Comparison of ENCODE assay signal across 35 cellular contexts in genomic region chr2:70769450-70769849, GRCh38. TPM values are rescaled to one million over a fixed set of nuclear protein-coding genes. Genes with fewer than 3 reads are reported as not detected.
A peak's percentile ranks its signal among the peaks of the same experiment; 100 is the strongest.
DNase-seq lines count a peak whose midpoint lies in the region; ATAC-seq lines count a peak whose summit lies in the region.
"Had no signal": no experiment of that assay in that cellular context is flagged by ENCODE, and none has a peak within 500 bp of the region (broad histone marks: within the 10 kb centered on the region; RNA-seq: fewer than 3 reads in every experiment).

No MANE protein-coding gene starts in this region.

- no peak for ATAC-seq in activated T-cell treated with anti-CD3 and anti-CD28 coated beads, Interleukin-2, amount 50 U/mL, for 72 hours (replicated peaks in 1 of 2)
- ATAC-seq in activated naive CD8-positive, alpha-beta T cell treated with anti-CD3 and anti-CD28 coated beads, Interleukin-2, amount 50 U/mL, for 24 hours, result no peak
- no peak for ATAC-seq in naive thymus-derived CD4-positive, alpha-beta T cell
- ATAC-seq: activated CD4-positive, CD25-positive, alpha-beta regulatory T cell treated with anti-CD3 and anti-CD28 coated beads, Interleukin-2, amount 50 U/mL, for 24 hours; esophagus mucosa; K562; left ventricle myocardium superior; stimulated activated naive B cell treated with anti-CD40 and anti-IgM and Interleukin-4, amounts not matched to agents 10 μg/mL and 1 μg/mL and 100 μg/mL, for 72 hours had no signal

- no peak overlapping the region for H3K27ac Mint-ChIP-seq in activated T-cell treated with anti-CD3 and anti-CD28 coated beads, Interleukin-2, amount 50 U/mL, for 72 hours
- peak overlapping the region; percentile 28 for H3K27ac Mint-ChIP-seq in activated naive CD8-positive, alpha-beta T cell treated with anti-CD3 and anti-CD28 coated beads, Interleukin-2, amount 50 U/mL, for 24 hours
- peak overlapping the region in 3 of 9 donors; percentile 20 to 51 (median 35) for H3K27ac Mint-ChIP-seq in naive thymus-derived CD4-positive, alpha-beta T cell
- no peak overlapping the region for H3K27ac Mint-ChIP-seq in T-helper 2 cell treated with Interferon-gamma antibody and Interleukin-4, amounts not matched to agents 5 μg/mL and 100 μg/mL, for 36 hours
- H3K27ac Mint-ChIP-seq: activated CD4-positive, alpha-beta memory T cell treated with anti-CD3 and anti-CD28 coated beads for 36 hours had no signal

- H3K4me3 Mint-ChIP-seq in activated T-cell treated with anti-CD3 and anti-CD28 coated beads, Interleukin-2, amount 50 U/mL, for 72 hours, result peak overlapping the region; percentile 75 to 83
- no peak overlapping the region for H3K4me3 Mint-ChIP-seq in activated naive CD8-positive, alpha-beta T cell treated with anti-CD3 and anti-CD28 coated beads, Interleukin-2, amount 50 U/mL, for 24 hours
- H3K4me3 Mint-ChIP-seq in naive thymus-derived CD4-positive, alpha-beta T cell, result peak overlapping the region in 9 of 10 donors; percentile 3 to 96 (median 85)
- no peak overlapping the region for H3K4me3 Mint-ChIP-seq in T-helper 2 cell treated with Interferon-gamma antibody and Interleukin-4, amounts not matched to agents 5 μg/mL and 100 μg/mL, for 36 hours

- H3K36me3 ChIP-seq in naive thymus-derived CD4-positive, alpha-beta T cell (ENCODE audit: control insufficient read depth in 2 of 3, insufficient read depth in 3 of 3, low read length in 3 of 3), result no peaks in the 10 kb centered on the region
- H3K36me3 ChIP-seq: BE2C, upper lobe of left lung had no signal

- peaks cover 5 to 7% of the 10 kb centered on the region in 2 donors for H3K4me1 ChIP-seq in naive thymus-derived CD4-positive, alpha-beta T cell (ENCODE audit: control insufficient read depth in 2 of 2, insufficient read depth in 2 of 2, low read length in 2 of 2)
- H3K4me1 ChIP-seq: BE2C had no signal

- CTCF ChIA-PET in naive thymus-derived CD4-positive, alpha-beta T cell (lab: Charles Lee), result interaction anchor here (0.6 to 3.0 kb wide), 5 partner anchors 9 to 152 kb away, joined by 3 to 26 read pairs (median 3); no protein-coding TSS in a partner anchor

- peaks cover 49% of the 10 kb centered on the region for H3K27me3 Mint-ChIP-seq in activated T-cell treated with anti-CD3 and anti-CD28 coated beads, Interleukin-2, amount 50 U/mL, for 72 hours (ENCODE audit: low read depth)
- peaks cover 43% of the 10 kb centered on the region for H3K27me3 Mint-ChIP-seq in activated naive CD8-positive, alpha-beta T cell treated with anti-CD3 and anti-CD28 coated beads, Interleukin-2, amount 50 U/mL, for 24 hours
- peaks cover 11 to 75% (median 33%) of the 10 kb centered on the region in 5 donors for H3K27me3 Mint-ChIP-seq in naive thymus-derived CD4-positive, alpha-beta T cell
- H3K27me3 Mint-ChIP-seq in T-helper 2 cell treated with Interferon-gamma antibody and Interleukin-4, amounts not matched to agents 5 μg/mL and 100 μg/mL, for 36 hours (ENCODE audit: low read depth), result peaks cover 63% of the 10 kb centered on the region

- peaks cover 14% of the 10 kb centered on the region for H3K4me1 Mint-ChIP-seq in activated T-cell treated with anti-CD3 and anti-CD28 coated beads, Interleukin-2, amount 50 U/mL, for 72 hours (ENCODE audit: low read depth)
- peaks cover 13% of the 10 kb centered on the region for H3K4me1 Mint-ChIP-seq in activated naive CD8-positive, alpha-beta T cell treated with anti-CD3 and anti-CD28 coated beads, Interleukin-2, amount 50 U/mL, for 24 hours
- peaks cover 14 to 30% (median 20%) of the 10 kb centered on the region in 7 donors for H3K4me1 Mint-ChIP-seq in naive thymus-derived CD4-positive, alpha-beta T cell
- peaks cover 14% of the 10 kb centered on the region for H3K4me1 Mint-ChIP-seq in T-helper 2 cell treated with Interferon-gamma antibody and Interleukin-4, amounts not matched to agents 5 μg/mL and 100 μg/mL, for 36 hours (ENCODE audit: low read depth)

- H3K36me3 Mint-ChIP-seq in activated T-cell treated with anti-CD3 and anti-CD28 coated beads, Interleukin-2, amount 50 U/mL, for 72 hours (ENCODE audit: insufficient read depth in 2 of 2), result peaks cover 1 to 5% of the 10 kb centered on the region in 2 donors
- no peaks in the 10 kb centered on the region for H3K36me3 Mint-ChIP-seq in activated naive CD8-positive, alpha-beta T cell treated with anti-CD3 and anti-CD28 coated beads, Interleukin-2, amount 50 U/mL, for 24 hours (ENCODE audit: low read depth)
- H3K36me3 Mint-ChIP-seq in naive thymus-derived CD4-positive, alpha-beta T cell, result peaks cover 0 to 5% (median 3%) of the 10 kb centered on the region in 5 donors
- no peaks in the 10 kb centered on the region for H3K36me3 Mint-ChIP-seq in T-helper 2 cell treated with Interferon-gamma antibody and Interleukin-4, amounts not matched to agents 5 μg/mL and 100 μg/mL, for 36 hours (ENCODE audit: low read depth)

- H3K4me3 ChIP-seq in naive thymus-derived CD4-positive, alpha-beta T cell (ENCODE audit: low read length), result no peak overlapping the region
- H3K4me3 ChIP-seq: K562, upper lobe of left lung had no signal

- H3K27me3 ChIP-seq in naive thymus-derived CD4-positive, alpha-beta T cell (ENCODE audit: control insufficient read depth in 2 of 2, insufficient read depth in 2 of 2, low read length in 2 of 2), result peaks cover 0 to 3% of the 10 kb centered on the region in 2 donors
- H3K27me3 ChIP-seq: BE2C had no signal

- no peaks in the 10 kb centered on the region for H3K9me3 ChIP-seq in naive thymus-derived CD4-positive, alpha-beta T cell (ENCODE audit: control insufficient read depth in 2 of 3, low read length in 3 of 3)
- H3K9me3 ChIP-seq: BE2C, upper lobe of left lung had no signal

- peaks cover 3 to 4% of the 10 kb centered on the region in 2 donors for H3K9me3 Mint-ChIP-seq in activated T-cell treated with anti-CD3 and anti-CD28 coated beads, Interleukin-2, amount 50 U/mL, for 72 hours
- H3K9me3 Mint-ChIP-seq in activated naive CD8-positive, alpha-beta T cell treated with anti-CD3 and anti-CD28 coated beads, Interleukin-2, amount 50 U/mL, for 24 hours, result no peaks in the 10 kb centered on the region
- peaks cover 0 to 3% (median 0%) of the 10 kb centered on the region in 11 donors for H3K9me3 Mint-ChIP-seq in naive thymus-derived CD4-positive, alpha-beta T cell
- no peaks in the 10 kb centered on the region for H3K9me3 Mint-ChIP-seq in T-helper 2 cell treated with Interferon-gamma antibody and Interleukin-4, amounts not matched to agents 5 μg/mL and 100 μg/mL, for 36 hours
- H3K9me3 Mint-ChIP-seq: activated CD4-positive, alpha-beta memory T cell treated with anti-CD3 and anti-CD28 coated beads for 36 hours had no signal

- intact Hi-C loops in naive thymus-derived CD4-positive, alpha-beta T cell (cut with micrococcal nuclease), result loop anchor here (5.0 kb wide), 3 partner anchors 112 to 467 kb away; partner anchors contain the start of genes FAM136A (in 1 of the 2) and TGFA (in 1 of the 2)

- no peak overlapping the region for H3K27ac ChIP-seq in naive thymus-derived CD4-positive, alpha-beta T cell (ENCODE audit: low read depth, low read length)
- H3K27ac ChIP-seq: upper lobe of left lung had no signal

- POLR2A ChIA-PET in naive thymus-derived CD4-positive, alpha-beta T cell (lab: Charles Lee), result interaction anchor here (0.6 to 1.5 kb wide), 4 partner anchors 10 to 449 kb away, joined by 3 to 4 read pairs (median 4); no protein-coding TSS in a partner anchor

- DNase-seq in activated T-cell treated with anti-CD3 and anti-CD28 coated beads, Interleukin-2, amount 50 U/mL, for 72 hours, result no peak
- no peak for DNase-seq in activated T-cell treated with anti-CD3 and anti-CD28 coated beads for 4 hours
- no peak for DNase-seq in activated naive CD8-positive, alpha-beta T cell treated with anti-CD3 and anti-CD28 coated beads, Interleukin-2, amount 50 U/mL, for 24 hours
- DNase-seq in naive thymus-derived CD4-positive, alpha-beta T cell, result no peak
- DNase-seq in T-helper 2 cell treated with Interferon-gamma antibody and Interleukin-4, amounts not matched to agents 5 μg/mL and 100 μg/mL, for 36 hours (ENCODE audit: low spot score), result no peak
- no peak for DNase-seq in 8988T
- no peak for DNase-seq in GM19240 (ENCODE audit: insufficient read length, low spot score)
- DNase-seq in COLO668 (lab: John Stamatoyannopoulos, UW; ENCODE audit: unreplicated experiment), result no peak
- DNase-seq: activated CD4-positive, alpha-beta memory T cell treated with anti-CD3 and anti-CD28 coated beads for 36 hours; activated CD8-positive, alpha-beta memory T cell treated with anti-CD3 and anti-CD28 coated beads, Interleukin-2, amount 50 U/mL, for 4 hours; activated effector memory CD4-positive, alpha-beta T cell treated with anti-CD3 and anti-CD28 coated beads, Interleukin-2, amount 50 U/mL, for 16 hours; BE2C; cerebellar nuclear complex; dermis blood vessel endothelial cell; EL; islet precursor cell; left ventricle myocardium superior; NCI-H1105; NCI-H187 treated with DMSO at 0.1 percent for 48 hours; NCI-H2171 treated with DMSO at 0.1 percent for 48 hours; NCI-H526; NK-92 treated with Interleukin-12 subunit alpha and Interleukin-12 subunit beta, amount 100 ng/mL, for 24 hours; stimulated activated CD4-positive, alpha-beta T cell treated with anti-CD3 and anti-CD28 coated beads, Interleukin-4, amount 100 ng/mL, for 4 hours; stimulated activated naive B cell treated with anti-CD40 and anti-IgM and Interleukin-4, amounts not matched to agents 10 μg/mL and 1 μg/mL and 100 μg/mL, for 72 hours; upper lobe of left lung had no signal

RNA-seq across cellular contexts. Expression of gene ADD2, which starts 1.4 kb away (rescaled TPM):
- 10 to 100 TPM; 24.3 to 31.6 TPM for total RNA-seq in activated T-cell treated with anti-CD3 and anti-CD28 coated beads, Interleukin-2, amount 50 U/mL, for 72 hours
- total RNA-seq in naive thymus-derived CD4-positive, alpha-beta T cell, result 10 to 100 TPM in 1 of 5 experiments, 1 to 10 TPM in 4; 5.8 to 18.8 (median 7.7) TPM
- polyA plus RNA-seq in naive thymus-derived CD4-positive, alpha-beta T cell, result 1 to 10 TPM; 1.8 to 5.3 TPM
- total RNA-seq: fibroblast of villous mesenchyme, myocyte, osteocyte had no signal

RNA-seq across cellular contexts. Expression of gene FIGLA, which starts 21.0 kb away (rescaled TPM):
- total RNA-seq in activated T-cell treated with anti-CD3 and anti-CD28 coated beads, Interleukin-2, amount 50 U/mL, for 72 hours, result under 1 TPM in 1 of 2 donors, not detected in 1; 0.35 TPM
- total RNA-seq in naive thymus-derived CD4-positive, alpha-beta T cell, result not detected
- polyA plus RNA-seq in naive thymus-derived CD4-positive, alpha-beta T cell, result not detected
- total RNA-seq: activated CD4-positive, alpha-beta memory T cell treated with anti-CD3 and anti-CD28 coated beads for 36 hours; dermis blood vessel endothelial cell; esophagus mucosa; fibroblast of villous mesenchyme; H4; K562; left ventricle myocardium superior; M059J; mesenteric fat pad; myocyte; osteocyte; SK-MEL-5; upper lobe of left lung had no signal
- polyA plus RNA-seq: K562 had no signal

RNA-seq across cellular contexts. Expression of gene CLEC4F, which starts 50.9 kb away (rescaled TPM):
- not detected for total RNA-seq in activated T-cell treated with anti-CD3 and anti-CD28 coated beads, Interleukin-2, amount 50 U/mL, for 72 hours
- 1 to 10 TPM in 1 of 5 experiments, under 1 TPM in 1, not detected in 3; 0.19 to 1.6 TPM for total RNA-seq in naive thymus-derived CD4-positive, alpha-beta T cell
- polyA plus RNA-seq in naive thymus-derived CD4-positive, alpha-beta T cell, result not detected
- total RNA-seq: activated CD4-positive, alpha-beta memory T cell treated with anti-CD3 and anti-CD28 coated beads for 36 hours; esophagus mucosa; fibroblast of villous mesenchyme; H4; K562; M059J; myocyte; osteocyte; SK-MEL-5 had no signal
- polyA plus RNA-seq: K562 had no signal

Comparison
In these comparisons a context has a peak if more than half of its experiments do, and no peak if none do; other contexts are left out.
1. H3K4me3 Mint-ChIP-seq: peak in activated T-cell treated with anti-CD3 and anti-CD28 coated beads, Interleukin-2, amount 50 U/mL, for 72 hours (2 of 2) and naive thymus-derived CD4-positive, alpha-beta T cell (9 of 10); none in activated naive CD8-positive, alpha-beta T cell treated with anti-CD3 and anti-CD28 coated beads, Interleukin-2, amount 50 U/mL, for 24 hours (single experiment) and T-helper 2 cell treated with Interferon-gamma antibody and Interleukin-4, amounts not matched to agents 5 μg/mL and 100 μg/mL, for 36 hours (single experiment).